25 cellular contexts compared by ENCODE assay signal in the genomic region with DNA sequence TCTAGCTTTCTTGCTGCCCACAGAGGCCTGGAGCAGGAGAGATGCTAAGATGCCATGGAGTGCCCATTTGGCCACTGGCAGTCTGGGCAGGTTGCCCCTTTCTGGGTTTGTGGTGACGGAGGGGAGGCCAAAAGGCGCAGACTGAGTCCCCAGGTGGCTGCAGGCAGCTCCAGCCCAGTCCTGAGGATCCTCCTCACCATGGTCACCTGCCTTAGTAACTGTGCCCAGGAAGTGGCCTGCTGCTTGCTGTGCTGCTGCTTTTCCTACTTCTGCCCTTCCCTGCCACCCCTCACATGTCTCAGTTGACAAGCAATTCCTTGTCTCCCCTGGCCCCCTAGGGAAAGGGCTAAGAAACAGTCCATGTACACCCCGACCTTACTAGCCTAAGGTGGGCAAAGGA. TPM values are rescaled to one million over a fixed set of nuclear protein-coding genes. Genes with fewer than 3 reads are reported as not detected.
DNase-seq lines count a peak whose midpoint lies in the region; ATAC-seq, FAIRE-seq and TF ChIP-seq lines count a peak whose summit lies in the region.
"Had no signal": no experiment of that assay in that cellular context is flagged by ENCODE, and none has a peak within 500 bp of the region (broad histone marks: within the 10 kb centered on the region; RNA-seq: fewer than 3 reads in every experiment).

No MANE protein-coding gene starts in this region.

- no peak overlapping the region for H3K27ac ChIP-seq in K562 (ENCODE audit: extremely low read depth, low read depth, low read length)
- H3K27ac ChIP-seq in neuronal stem cell (replicated peaks; ENCODE audit: low read length): no peak overlapping the region
- H3K27ac ChIP-seq: BLaER1, GM23248, HL-60, KMS-11 had no signal

- in situ Hi-C loops in K562 (cut with MboI): no loop called here

- H3K79me1 ChIP-seq in neuronal stem cell (ENCODE audit: low read depth, low read length): peaks cover 1% of the 10 kb centered on the region

- no peak overlapping the region for H2BK5ac ChIP-seq in neuronal stem cell (ENCODE audit: low read length)

- no peak overlapping the region for H2BK120ac ChIP-seq in neuronal stem cell (ENCODE audit: low read depth, low read length)

- H3K18ac ChIP-seq in neuronal stem cell (ENCODE audit: low read length): peak overlapping the region; percentile 64

- H3K9me3 ChIP-seq in K562 (replicated peaks; ENCODE audit: control insufficient read depth, insufficient read depth, low read depth, low read length) (no peaks in the 10 kb centered on the region; the same call in 1 of the 2 replicates), neuronal stem cell (replicated peaks in 1 of 2; ENCODE audit: control insufficient read depth in 2 of 2, insufficient read depth in 1 of 2, low read depth in 1 of 2, low read length in 2 of 2) (no peaks in the 10 kb centered on the region)
- H3K9me3 ChIP-seq: BLaER1, HAP-1 had no signal

- H3K9ac ChIP-seq in K562 (ENCODE audit: insufficient read depth in 1 of 2, low read depth in 2 of 2, low read length in 2 of 2) (no peak overlapping the region), neuronal stem cell (ENCODE audit: low read depth, low read length, poor library complexity) (no peak overlapping the region)
- H3K9ac ChIP-seq: BLaER1, GM23248, KMS-11 had no signal

- H3K36me3 ChIP-seq in K562 (ENCODE audit: control insufficient read depth, insufficient read depth, low read length) (no peaks in the 10 kb centered on the region), neuronal stem cell (replicated peaks in 1 of 2; ENCODE audit: control insufficient read depth in 2 of 2, insufficient read depth in 2 of 2, low read length in 2 of 2) (no peaks in the 10 kb centered on the region)
- H3K36me3 ChIP-seq: BLaER1, HAP-1 had no signal

- POLR2A ChIA-PET in K562 (lab: Yijun Ruan, JAX): no interaction called here
- POLR2A ChIA-PET in activated CD4-positive, alpha-beta T cell treated with anti-CD3 and anti-CD28 coated beads, Interleukin-2, amount 10 ng/mL, durations not matched to agents 7 days and 5 days (lab: Charles Lee): no interaction called here

- ATAC-seq in K562 (no peak), left colon (peak; percentile 60), GM18870 (IDR thresholded peaks at IDR 0.05; ENCODE audit: unreplicated experiment) (no peak)
- ATAC-seq: GM12878, Right ventricle myocardium inferior had no signal

- WGBS in K562 (ENCODE audit: insufficient coverage, low coverage, missing lambda C conversion rate): 59% methylated on average over 3 of the region's 3 CpGs
- WGBS in neuronal stem cell (ENCODE audit: extremely low coverage in 2 of 2, insufficient read length in 2 of 2, insufficient replicate concordance in 1 of 2), 2 donors: no CpG with 5 or more reads among the region's 3 CpGs

- no peak for FAIRE-seq in K562 (lab: Jason Lieb, UNC)
- FAIRE-seq: GM12878, RCC 7860 had no signal

- no peak overlapping the region for H4K8ac ChIP-seq in neuronal stem cell (ENCODE audit: low read depth, low read length)

- H3K27ac Mint-ChIP-seq in immature natural killer cell: no peak overlapping the region
- no peak overlapping the region for H3K27ac Mint-ChIP-seq in chondrocyte (ENCODE audit: unreplicated experiment)
- no peak overlapping the region for H3K27ac Mint-ChIP-seq in activated CD4-positive, alpha-beta T cell treated with anti-CD3 and anti-CD28 coated beads, Interleukin-2, amount 10 ng/mL, durations not matched to agents 7 days and 5 days
- H3K27ac Mint-ChIP-seq: CD4-positive, alpha-beta T cell had no signal

- H3K4me3 Mint-ChIP-seq in immature natural killer cell (no peak overlapping the region), chondrocyte (ENCODE audit: unreplicated experiment) (no peak overlapping the region)
- no peak overlapping the region for H3K4me3 Mint-ChIP-seq in activated CD4-positive, alpha-beta T cell treated with anti-CD3 and anti-CD28 coated beads, Interleukin-2, amount 10 ng/mL, durations not matched to agents 7 days and 5 days
- H3K4me3 Mint-ChIP-seq: CD4-positive, alpha-beta T cell had no signal

- CTCF ChIA-PET in K562 (lab: Yijun Ruan, JAX; ENCODE audit: low intra/inter-chr PET ratio): no interaction called here
- CTCF ChIA-PET in activated CD4-positive, alpha-beta T cell treated with anti-CD3 and anti-CD28 coated beads, Interleukin-2, amount 10 ng/mL, durations not matched to agents 7 days and 5 days (lab: Charles Lee): interaction anchor here (0.6 to 1.5 kb wide), 3 partner anchors 11 to 32 kb away, joined by 3 to 5 read pairs (median 4); no protein-coding TSS in a partner anchor

- peak overlapping the region; percentile 75 for H2BK15ac ChIP-seq in neuronal stem cell (ENCODE audit: low read length)

- H2BK12ac ChIP-seq in neuronal stem cell (ENCODE audit: low read length): peak overlapping the region; percentile 58

- intact Hi-C loops in K562 (cut with micrococcal nuclease) (no loop called here), left colon (cut with DNase I, micrococcal nuclease) (no loop called here)

- no peaks in the 10 kb centered on the region for H3K9me3 Mint-ChIP-seq in immature natural killer cell
- H3K9me3 Mint-ChIP-seq in chondrocyte (ENCODE audit: low read depth): no peaks in the 10 kb centered on the region
- H3K9me3 Mint-ChIP-seq in activated CD4-positive, alpha-beta T cell treated with anti-CD3 and anti-CD28 coated beads, Interleukin-2, amount 10 ng/mL, durations not matched to agents 7 days and 5 days: no peaks in the 10 kb centered on the region
- H3K9me3 Mint-ChIP-seq: CD4-positive, alpha-beta T cell had no signal

- H4K20me1 ChIP-seq in K562 (replicated peaks; ENCODE audit: control insufficient read depth, insufficient read depth, low read length): no peaks in the 10 kb centered on the region
- H4K20me1 ChIP-seq: BLaER1 had no signal

- no peak overlapping the region for H3K4ac ChIP-seq in neuronal stem cell (ENCODE audit: low read length)

- H3K27me3 ChIP-seq in K562 (ENCODE audit: control insufficient read depth in 2 of 2, insufficient read depth in 2 of 2, low read length in 2 of 2): no peaks in the 10 kb centered on the region
- H3K27me3 ChIP-seq in neuronal stem cell (ENCODE audit: control insufficient read depth in 3 of 3, insufficient read depth in 3 of 3, low read depth in 1 of 3, low read length in 3 of 3): peaks cover 0 to 4% (median 0%) of the 10 kb centered on the region in 3 experiments
- H3K27me3 ChIP-seq: BLaER1 had no signal

- H2AFZ ChIP-seq in K562 (ENCODE audit: low read depth, low read length): peak overlapping the region; percentile 48
- no peak overlapping the region for H2AFZ ChIP-seq in neuronal stem cell (ENCODE audit: low read length)
- H2AFZ ChIP-seq: GM23248 had no signal

- H3K4me2 ChIP-seq in K562 (ENCODE audit: insufficient read depth, low read length): no peak overlapping the region
- no peak overlapping the region for H3K4me2 ChIP-seq in neuronal stem cell (ENCODE audit: insufficient read depth, low read length, poor library complexity, severe bottlenecking)
- H3K4me2 ChIP-seq: BLaER1, KMS-11 had no signal

- H3K9me1 ChIP-seq in K562 (ENCODE audit: control insufficient read depth, insufficient read depth, low read length): no peaks in the 10 kb centered on the region

- peak overlapping the region; percentile 56 for H3K14ac ChIP-seq in neuronal stem cell (ENCODE audit: low read length)

- TF ChIP-seq RAD21 in K562 (CRISPR knock-in tag; conservative IDR thresholded peaks at IDR 0.05 in 1 of 2, IDR thresholded peaks at IDR 0.05 in 1 of 2): no peak

- H3K4me1 Mint-ChIP-seq in immature natural killer cell (no peaks in the 10 kb centered on the region), chondrocyte (ENCODE audit: low read depth) (no peaks in the 10 kb centered on the region)
- no peaks in the 10 kb centered on the region for H3K4me1 Mint-ChIP-seq in activated CD4-positive, alpha-beta T cell treated with anti-CD3 and anti-CD28 coated beads, Interleukin-2, amount 10 ng/mL, durations not matched to agents 7 days and 5 days

- TF ChIP-seq CTCF in K562 (IDR thresholded peaks at IDR 0.05 in 2 of 3, conservative IDR thresholded peaks at IDR 0.05 in 1 of 3; ENCODE audit: insufficient read depth in 2 of 3, low read depth in 1 of 3, low read length in 3 of 3) (no peak), chondrocyte (IDR thresholded peaks at IDR 0.05) (no peak)

- no peak overlapping the region for H3K23ac ChIP-seq in neuronal stem cell (ENCODE audit: low read depth, low read length, poor library complexity)

- peaks cover 0 to 4% (median 2%) of the 10 kb centered on the region in 3 donors for H3K27me3 Mint-ChIP-seq in immature natural killer cell (ENCODE audit: low read depth in 3 of 3)
- H3K27me3 Mint-ChIP-seq in chondrocyte (ENCODE audit: low read depth): peaks cover 30% of the 10 kb centered on the region
- peaks cover 21% of the 10 kb centered on the region for H3K27me3 Mint-ChIP-seq in activated CD4-positive, alpha-beta T cell treated with anti-CD3 and anti-CD28 coated beads, Interleukin-2, amount 10 ng/mL, durations not matched to agents 7 days and 5 days
- H3K27me3 Mint-ChIP-seq: CD4-positive, alpha-beta T cell had no signal

- BruUV-seq in K562 (replicated peaks; lab: Mats Ljungman, UMichigan): no TSS peak

- H3K79me2 ChIP-seq in K562 (ENCODE audit: control insufficient read depth, insufficient read depth, low read length): no peaks in the 10 kb centered on the region

- H3K4me1 ChIP-seq in K562 (replicated peaks in 1 of 2; ENCODE audit: control insufficient read depth in 2 of 2, insufficient read depth in 2 of 2, low read length in 2 of 2): peaks cover 7 to 13% of the 10 kb centered on the region in 2 experiments; a peak in 4 of 5 replicates
- no peaks in the 10 kb centered on the region for H3K4me1 ChIP-seq in neuronal stem cell (ENCODE audit: control insufficient read depth in 2 of 2, insufficient read depth in 1 of 2, low read depth in 1 of 2, low read length in 2 of 2)

- no peak overlapping the region for H2AK5ac ChIP-seq in neuronal stem cell (ENCODE audit: low read depth, low read length)

- TF ChIP-seq POLR2A in K562 (conservative IDR thresholded peaks at IDR 0.05): no peak

- TF ChIP-seq EP300 in K562 (IDR thresholded peaks at IDR 0.05; ENCODE audit: low read length): no peak

- DNase-seq in K562 (ENCODE audit: extremely low read depth in 1 of 4, low spot score in 3 of 4) (no peak), left colon (peak in 1 of 2 donors; percentile 12), neuronal stem cell (ENCODE audit: low spot score) (no peak), immature natural killer cell (no peak), chondrocyte (ENCODE audit: low spot score) (no peak)
- no peak for DNase-seq in activated CD4-positive, alpha-beta T cell treated with anti-CD3 and anti-CD28 coated beads, Interleukin-2, amount 10 ng/mL, durations not matched to agents 7 days and 5 days
- DNase-seq: ACHN; CD4-positive, alpha-beta T cell; COR-L47; DMS79 treated with DMSO at 0.1 percent for 48 hours; GM23248; NCI-H1092 treated with DMSO at 0.1 percent for 48 hours; NCI-H1436 treated with DMSO at 0.1 percent for 48 hours; NCI-H1930; NCI-H524 treated with DMSO at 0.1 percent for 48 hours; NCI-H82; OCI-M1 had no signal

- no peak overlapping the region for H3K4me3 ChIP-seq in K562
- H3K4me3 ChIP-seq in neuronal stem cell (ENCODE audit: low read length in 2 of 2): no peak overlapping the region
- H3K4me3 ChIP-seq: BLaER1, GM12878, GM23248, HAP-1 had no signal

- no peak overlapping the region for H4K91ac ChIP-seq in neuronal stem cell (ENCODE audit: low read depth, low read length, poor library complexity)

- H3K36me3 Mint-ChIP-seq in immature natural killer cell (peaks cover 0 to 3% (median 0%) of the 10 kb centered on the region in 3 donors), chondrocyte (ENCODE audit: low read depth) (no peaks in the 10 kb centered on the region)
- no peaks in the 10 kb centered on the region for H3K36me3 Mint-ChIP-seq in activated CD4-positive, alpha-beta T cell treated with anti-CD3 and anti-CD28 coated beads, Interleukin-2, amount 10 ng/mL, durations not matched to agents 7 days and 5 days (ENCODE audit: low read depth)

RNA-seq across cellular contexts. Expression of a gene that starts 33.5 kb away (rescaled TPM):
- total RNA-seq in K562 (2011; cell fraction: chromatin; rRNA removed; ENCODE audit: low replicate concordance): 51.6 and 76.0 TPM in 2 replicates
- 39.7 and 45.7 TPM in 2 replicates for total RNA-seq in K562 (2011; cell fraction: nucleolus; rRNA removed)
- 38.2 and 40.6 TPM in 2 replicates for total RNA-seq in K562 (2011; cell fraction: nucleoplasm; rRNA removed)
- 80.6 and 122 TPM in 2 replicates for total RNA-seq in K562 (2014; rRNA removed)
- 61.7 and 68.7 TPM in 2 replicates for total RNA-seq in K562 (2014; rRNA removed; fragmentation: Illumina TruSeq; extraction: Trizol)
- 59.9 and 66.6 TPM in 2 replicates for total RNA-seq in K562 (2015; rRNA removed; fragmentation: Illumina TruSeq; extraction: Trizol)
- total RNA-seq in K562 (2021): 69.0 and 70.6 TPM in 2 replicates
- polyA plus RNA-seq in K562 (2011; rRNA removed): 22.8 and 32.4 TPM in 2 replicates
- 19.5 and 25.8 TPM in 2 replicates for polyA plus RNA-seq in K562 (2011; cell fraction: cytosol; rRNA removed)
- polyA plus RNA-seq in K562 (2011; cell fraction: nucleus; rRNA removed): 106 and 140 TPM in 2 replicates
- 73.3 and 129 TPM in 2 replicates for polyA plus RNA-seq in K562 (2012)
- polyA plus RNA-seq in K562 (2014; fragmentation: Illumina TruSeq; extraction: Trizol): 101 and 104 TPM in 2 replicates
- 100 to 1,000 TPM in 1 of 2 experiments, 10 to 100 TPM in 1; 41.5 to 144 TPM for polyA plus RNA-seq in K562 (2014; fragmentation: Nextera tagmentation; extraction: Ambion mirVana)
- 47.4 and 67.2 TPM in 2 replicates for polyA plus RNA-seq in K562 (2014; rRNA removed)
- polyA minus RNA-seq in K562 (2011; rRNA and poly(A)+ RNA removed): 11.5 and 12.0 TPM in 2 replicates
- 17.0 and 19.9 TPM in 2 replicates for polyA minus RNA-seq in K562 (2011; cell fraction: cytosol; rRNA and poly(A)+ RNA removed)
- polyA minus RNA-seq in K562 (2011; cell fraction: nucleus; rRNA and poly(A)+ RNA removed): 34.1 and 35.5 TPM in 2 replicates
- total RNA-seq in left colon: 10 to 100 TPM; 33.5 to 35.3 TPM
- polyA plus RNA-seq in neuronal stem cell (2013, experiment 1 of 2): 40.8 TPM
- polyA plus RNA-seq in neuronal stem cell (2013, experiment 2 of 2): 39.2 TPM
- polyA plus RNA-seq in immature natural killer cell: 100 to 1,000 TPM in 1 of 3 donors, 10 to 100 TPM in 2; 71.6 to 159 (median 75.1) TPM
- 26.3 to 27.1 TPM (median 26.4 TPM) in 3 replicates for total RNA-seq in chondrocyte
- 100 to 1,000 TPM in 1 of 2 experiments, 10 to 100 TPM in 1; 98.9 to 113 TPM for total RNA-seq in activated CD4-positive, alpha-beta T cell treated with anti-CD3 and anti-CD28 coated beads, Interleukin-2, amount 10 ng/mL, durations not matched to agents 7 days and 5 days

RNA-seq across cellular contexts. Expression of a gene that starts 35.3 kb away (rescaled TPM):
- total RNA-seq in K562 (2011; cell fraction: chromatin; rRNA removed; ENCODE audit: low replicate concordance): 117 and 182 TPM in 2 replicates
- total RNA-seq in K562 (2011; cell fraction: nucleolus; rRNA removed): 141 and 154 TPM in 2 replicates
- total RNA-seq in K562 (2011; cell fraction: nucleoplasm; rRNA removed): 113 and 129 TPM in 2 replicates
- total RNA-seq in K562 (2014; rRNA removed) (50.2 and 62.5 TPM in 2 replicates), K562 (2014; rRNA removed; fragmentation: Illumina TruSeq; extraction: Trizol) (38.6 and 42.3 TPM in 2 replicates), K562 (2015; rRNA removed; fragmentation: Illumina TruSeq; extraction: Trizol) (77.9 and 80.1 TPM in 2 replicates), K562 (2021) (79.2 and 85.6 TPM in 2 replicates), left colon (10 to 100 TPM in 1 of 2 donors, 1 to 10 TPM in 1; 4.1 to 14.7 TPM), chondrocyte (7.4 to 10.4 TPM (median 8.1 TPM) in 3 replicates)
- polyA plus RNA-seq in K562 (2011; rRNA removed) (95.2 and 103 TPM in 2 replicates), K562 (2014; fragmentation: Illumina TruSeq; extraction: Trizol) (76.9 and 82.7 TPM in 2 replicates), K562 (2014; fragmentation: Nextera tagmentation; extraction: Ambion mirVana) (1 to 10 TPM; 1.3 to 2.2 TPM), K562 (2014; rRNA removed) (84.1 and 88.6 TPM in 2 replicates), immature natural killer cell (1 to 10 TPM in 2 of 3 donors, not detected in 1; 2.2 to 3.7 TPM)
- 82.9 and 95.7 TPM in 2 replicates for polyA plus RNA-seq in K562 (2011; cell fraction: cytosol; rRNA removed)
- polyA plus RNA-seq in K562 (2011; cell fraction: nucleus; rRNA removed): 255 and 308 TPM in 2 replicates
- polyA plus RNA-seq in K562 (2012): 70.1 and 78.9 TPM in 2 replicates
- polyA minus RNA-seq in K562 (2011; rRNA and poly(A)+ RNA removed): 91.4 and 99.3 TPM in 2 replicates
- 43.1 and 48.8 TPM in 2 replicates for polyA minus RNA-seq in K562 (2011; cell fraction: cytosol; rRNA and poly(A)+ RNA removed)
- polyA minus RNA-seq in K562 (2011; cell fraction: nucleus; rRNA and poly(A)+ RNA removed): 113 and 139 TPM in 2 replicates
- polyA plus RNA-seq in neuronal stem cell (2013, experiment 1 of 2): 84.1 TPM
- 83.4 TPM for polyA plus RNA-seq in neuronal stem cell (2013, experiment 2 of 2)
- 100 to 1,000 TPM; 157 to 167 TPM for total RNA-seq in activated CD4-positive, alpha-beta T cell treated with anti-CD3 and anti-CD28 coated beads, Interleukin-2, amount 10 ng/mL, durations not matched to agents 7 days and 5 days

RNA-seq across cellular contexts. Expression of a gene that starts 38.8 kb away (rescaled TPM):
- 8.2 and 25.6 TPM in 2 replicates for total RNA-seq in K562 (2011; cell fraction: chromatin; rRNA removed; ENCODE audit: low replicate concordance)
- 20.4 and 20.8 TPM in 2 replicates for total RNA-seq in K562 (2011; cell fraction: nucleolus; rRNA removed)
- total RNA-seq in K562 (2011; cell fraction: nucleoplasm; rRNA removed): 13.3 and 13.4 TPM in 2 replicates
- total RNA-seq in K562 (2014; rRNA removed): 11.9 and 12.2 TPM in 2 replicates
- 5.6 and 5.9 TPM in 2 replicates for total RNA-seq in K562 (2014; rRNA removed; fragmentation: Illumina TruSeq; extraction: Trizol)
- total RNA-seq in K562 (2015; rRNA removed; fragmentation: Illumina TruSeq; extraction: Trizol): 8.2 and 8.4 TPM in 2 replicates
- total RNA-seq in K562 (2021): 10.0 and 11.1 TPM in 2 replicates
- 5.8 and 9.4 TPM in 2 replicates for polyA plus RNA-seq in K562 (2011; rRNA removed)
- 9.0 and 12.6 TPM in 2 replicates for polyA plus RNA-seq in K562 (2011; cell fraction: cytosol; rRNA removed)
- polyA plus RNA-seq in K562 (2011; cell fraction: nucleus; rRNA removed): 13.4 and 20.4 TPM in 2 replicates
- 9.5 and 11.3 TPM in 2 replicates for polyA plus RNA-seq in K562 (2012)
- 7.1 TPM in 2 replicates for polyA plus RNA-seq in K562 (2014; fragmentation: Illumina TruSeq; extraction: Trizol)
- under 1 TPM; 0.21 to 0.30 TPM for polyA plus RNA-seq in K562 (2014; fragmentation: Nextera tagmentation; extraction: Ambion mirVana)
- 8.7 and 10.3 TPM in 2 replicates for polyA plus RNA-seq in K562 (2014; rRNA removed)
- polyA minus RNA-seq in K562 (2011; rRNA and poly(A)+ RNA removed): 7.1 and 7.7 TPM in 2 replicates
- 6.3 and 7.0 TPM in 2 replicates for polyA minus RNA-seq in K562 (2011; cell fraction: cytosol; rRNA and poly(A)+ RNA removed)
- 11.4 and 12.3 TPM in 2 replicates for polyA minus RNA-seq in K562 (2011; cell fraction: nucleus; rRNA and poly(A)+ RNA removed)
- total RNA-seq in left colon: 10 to 100 TPM; 19.9 to 21.3 TPM
- polyA plus RNA-seq in neuronal stem cell (2013, experiment 1 of 2): 18.2 TPM
- polyA plus RNA-seq in neuronal stem cell (2013, experiment 2 of 2): 17.1 TPM
- polyA plus RNA-seq in immature natural killer cell: 10 to 100 TPM; 14.5 to 18.1 (median 14.7) TPM
- total RNA-seq in chondrocyte: 21.4 to 22.2 TPM (median 22.1 TPM) in 3 replicates
- total RNA-seq in activated CD4-positive, alpha-beta T cell treated with anti-CD3 and anti-CD28 coated beads, Interleukin-2, amount 10 ng/mL, durations not matched to agents 7 days and 5 days: 10 to 100 TPM; 15.8 to 16.9 TPM

RNA-seq across cellular contexts. Expression of a gene that starts 42.4 kb away (rescaled TPM):
- 73.3 and 139 TPM in 2 replicates for total RNA-seq in K562 (2011; cell fraction: chromatin; rRNA removed; ENCODE audit: low replicate concordance)
- 101 and 121 TPM in 2 replicates for total RNA-seq in K562 (2011; cell fraction: nucleolus; rRNA removed)
- 105 and 137 TPM in 2 replicates for total RNA-seq in K562 (2011; cell fraction: nucleoplasm; rRNA removed)
- total RNA-seq in K562 (2014; rRNA removed): 33.9 and 44.9 TPM in 2 replicates
- 10.4 and 11.9 TPM in 2 replicates for total RNA-seq in K562 (2014; rRNA removed; fragmentation: Illumina TruSeq; extraction: Trizol)
- 22.3 and 23.1 TPM in 2 replicates for total RNA-seq in K562 (2015; rRNA removed; fragmentation: Illumina TruSeq; extraction: Trizol)
- total RNA-seq in K562 (2021): 73.4 and 74.0 TPM in 2 replicates
- polyA plus RNA-seq in K562 (2011; rRNA removed): 10.1 and 27.3 TPM in 2 replicates
- polyA plus RNA-seq in K562 (2011; cell fraction: cytosol; rRNA removed): 16.7 and 26.5 TPM in 2 replicates
- 38.3 and 46.1 TPM in 2 replicates for polyA plus RNA-seq in K562 (2011; cell fraction: nucleus; rRNA removed)
- 29.5 and 50.0 TPM in 2 replicates for polyA plus RNA-seq in K562 (2012)
- polyA plus RNA-seq in K562 (2014; fragmentation: Illumina TruSeq; extraction: Trizol): 23.0 and 26.8 TPM in 2 replicates
- 10 to 100 TPM in 1 of 2 experiments, 1 to 10 TPM in 1; 5.6 to 10.1 TPM for polyA plus RNA-seq in K562 (2014; fragmentation: Nextera tagmentation; extraction: Ambion mirVana)
- polyA plus RNA-seq in K562 (2014; rRNA removed): 30.6 and 38.5 TPM in 2 replicates
- polyA minus RNA-seq in K562 (2011; rRNA and poly(A)+ RNA removed): 7.9 and 11.1 TPM in 2 replicates
- 32.5 and 35.6 TPM in 2 replicates for polyA minus RNA-seq in K562 (2011; cell fraction: cytosol; rRNA and poly(A)+ RNA removed)
- 21.7 and 28.1 TPM in 2 replicates for polyA minus RNA-seq in K562 (2011; cell fraction: nucleus; rRNA and poly(A)+ RNA removed)
- total RNA-seq in left colon: 100 to 1,000 TPM; 229 to 283 TPM
- polyA plus RNA-seq in neuronal stem cell (2013, experiment 1 of 2): 12.5 TPM
- polyA plus RNA-seq in neuronal stem cell (2013, experiment 2 of 2): 13.2 TPM
- 100 to 1,000 TPM; 303 to 707 (median 457) TPM for polyA plus RNA-seq in immature natural killer cell
- 86.2 to 102 TPM (median 88.1 TPM) in 3 replicates for total RNA-seq in chondrocyte
- 100 to 1,000 TPM; 246 to 263 TPM for total RNA-seq in activated CD4-positive, alpha-beta T cell treated with anti-CD3 and anti-CD28 coated beads, Interleukin-2, amount 10 ng/mL, durations not matched to agents 7 days and 5 days

RNA-seq across cellular contexts. Expression of a gene that starts 54.5 kb away (rescaled TPM):
- 151 and 284 TPM in 2 replicates for total RNA-seq in K562 (2011; cell fraction: chromatin; rRNA removed; ENCODE audit: low replicate concordance)
- total RNA-seq in K562 (2011; cell fraction: nucleolus; rRNA removed): 158 and 171 TPM in 2 replicates
- 141 and 150 TPM in 2 replicates for total RNA-seq in K562 (2011; cell fraction: nucleoplasm; rRNA removed)
- total RNA-seq in K562 (2014; rRNA removed) (27.3 and 29.7 TPM in 2 replicates), K562 (2014; rRNA removed; fragmentation: Illumina TruSeq; extraction: Trizol) (16.2 and 20.8 TPM in 2 replicates), K562 (2015; rRNA removed; fragmentation: Illumina TruSeq; extraction: Trizol) (29.6 and 33.7 TPM in 2 replicates), K562 (2021) (42.1 and 43.2 TPM in 2 replicates), left colon (10 to 100 TPM; 28.3 to 41.2 TPM), chondrocyte (39.0 to 43.2 TPM (median 42.7 TPM) in 3 replicates)
- polyA plus RNA-seq in K562 (2011; rRNA removed) (45.9 and 59.4 TPM in 2 replicates), K562 (2014; fragmentation: Illumina TruSeq; extraction: Trizol) (45.5 and 48.8 TPM in 2 replicates), K562 (2014; fragmentation: Nextera tagmentation; extraction: Ambion mirVana) (1 to 10 TPM; 3.7 to 4.0 TPM), K562 (2014; rRNA removed) (60.8 and 64.2 TPM in 2 replicates), immature natural killer cell (10 to 100 TPM; 22.7 to 36.5 (median 29.8) TPM)
- 56.9 and 69.4 TPM in 2 replicates for polyA plus RNA-seq in K562 (2011; cell fraction: cytosol; rRNA removed)
- polyA plus RNA-seq in K562 (2011; cell fraction: nucleus; rRNA removed): 359 and 410 TPM in 2 replicates
- polyA plus RNA-seq in K562 (2012): 42.7 and 85.4 TPM in 2 replicates
- polyA minus RNA-seq in K562 (2011; rRNA and poly(A)+ RNA removed): 21.9 and 26.4 TPM in 2 replicates
- 12.4 and 15.0 TPM in 2 replicates for polyA minus RNA-seq in K562 (2011; cell fraction: cytosol; rRNA and poly(A)+ RNA removed)
- polyA minus RNA-seq in K562 (2011; cell fraction: nucleus; rRNA and poly(A)+ RNA removed): 40.8 and 50.0 TPM in 2 replicates
- 69.5 TPM for polyA plus RNA-seq in neuronal stem cell (2013, experiment 1 of 2)
- 68.8 TPM for polyA plus RNA-seq in neuronal stem cell (2013, experiment 2 of 2)
- 10 to 100 TPM; 34.2 to 37.7 TPM for total RNA-seq in activated CD4-positive, alpha-beta T cell treated with anti-CD3 and anti-CD28 coated beads, Interleukin-2, amount 10 ng/mL, durations not matched to agents 7 days and 5 days
